Comparison of ENCODE assay signal across 12 cellular contexts in the genomic region with DNA sequence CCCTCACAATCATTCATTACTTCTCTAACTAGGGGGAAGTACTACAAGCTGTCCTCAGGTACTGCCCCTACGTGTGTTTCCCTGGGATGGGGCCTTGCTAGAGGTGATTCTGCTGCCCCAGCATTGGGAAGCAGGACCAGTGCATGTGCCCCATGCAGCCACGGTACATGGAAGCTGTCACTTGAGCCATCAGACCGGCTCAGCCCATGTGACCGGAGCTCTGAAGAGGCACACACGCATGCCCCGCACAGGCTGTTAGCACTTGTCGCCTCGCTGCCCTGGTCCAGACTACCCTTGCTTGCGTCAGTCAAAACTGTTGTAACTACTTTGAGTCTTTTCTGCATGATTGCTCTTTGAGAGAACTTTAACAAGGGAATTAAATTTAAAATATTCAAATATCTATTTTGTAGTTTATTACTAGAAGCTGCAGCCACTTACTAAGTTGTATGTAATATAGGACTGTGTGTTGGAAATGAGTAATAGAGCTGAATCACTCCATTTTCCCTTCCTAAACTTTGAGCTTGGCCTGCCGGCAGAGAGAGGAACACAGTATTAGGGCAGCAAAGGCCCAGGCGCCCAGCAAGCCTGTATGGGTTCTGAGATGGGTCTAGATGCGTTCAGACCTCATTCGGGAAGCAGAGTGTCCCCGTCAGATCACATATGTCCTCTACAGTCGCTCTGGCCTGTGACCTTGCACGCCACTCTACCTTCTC. TPM values are rescaled to one million over a fixed set of nuclear protein-coding genes. Genes with fewer than 3 reads are reported as not detected.
DNase-seq lines count a peak whose midpoint lies in the region; ATAC-seq and TF ChIP-seq lines count a peak whose summit lies in the region.
"Had no signal": no experiment of that assay in that cellular context is flagged by ENCODE, and none has a peak within 500 bp of the region (broad histone marks: within the 10 kb centered on the region; RNA-seq: fewer than 3 reads in every experiment).

No MANE protein-coding gene starts in this region.

- whole genome bisulfite sequencing in suprapubic skin, result 95% methylated on average over 16 of the region's 16 CpGs

- peaks cover 21% of the 10 kb centered on the region for H3K36me3 Mint-ChIP-seq in activated CD4-positive, alpha-beta T cell treated with anti-CD3 and anti-CD28 coated beads, Interleukin-2, amount 10 ng/mL, durations not matched to agents 24 days and 14 days (ENCODE audit: low read depth)
- H3K36me3 Mint-ChIP-seq in activated CD4-positive, alpha-beta T cell treated with anti-CD3 and anti-CD28 coated beads, Interleukin-2, amount 10 ng/mL, durations not matched to agents 7 days and 5 days (ENCODE audit: low read depth), result peaks cover 17% of the 10 kb centered on the region
- H3K36me3 Mint-ChIP-seq in T-helper 17 cell (ENCODE audit: low read depth), result peaks cover 10% of the 10 kb centered on the region

- H3K27ac Mint-ChIP-seq in activated CD4-positive, alpha-beta T cell treated with anti-CD3 and anti-CD28 coated beads, Interleukin-2, amount 10 ng/mL, durations not matched to agents 24 days and 14 days, result peak overlapping the region; percentile 60
- no peak overlapping the region for H3K27ac Mint-ChIP-seq in activated CD4-positive, alpha-beta T cell treated with anti-CD3 and anti-CD28 coated beads, Interleukin-2, amount 10 ng/mL, durations not matched to agents 7 days and 5 days
- peak overlapping the region; percentile 98 for H3K27ac Mint-ChIP-seq in T-helper 17 cell

- intact Hi-C loops in activated CD4-positive, alpha-beta T cell treated with anti-CD3 and anti-CD28 coated beads, Interleukin-2, amount 10 ng/mL, durations not matched to agents 24 days and 14 days (cut with micrococcal nuclease), result loop anchor here (10.0 kb wide), 1 partner anchor 47 kb away; no protein-coding TSS in a partner anchor
- intact Hi-C loops in left cardiac atrium (cut with DNase I), result no loop called here

- no peak for TF ChIP-seq POLR2A in suprapubic skin (IDR thresholded peaks at IDR 0.05)

- H3K4me3 Mint-ChIP-seq in activated CD4-positive, alpha-beta T cell treated with anti-CD3 and anti-CD28 coated beads, Interleukin-2, amount 10 ng/mL, durations not matched to agents 24 days and 14 days, result no peak overlapping the region
- H3K4me3 Mint-ChIP-seq in activated CD4-positive, alpha-beta T cell treated with anti-CD3 and anti-CD28 coated beads, Interleukin-2, amount 10 ng/mL, durations not matched to agents 7 days and 5 days, result no peak overlapping the region
- no peak overlapping the region for H3K4me3 Mint-ChIP-seq in T-helper 17 cell

- H3K9me3 ChIP-seq in T-helper 17 cell (ENCODE audit: control insufficient read depth, low read length, poor library complexity, severe bottlenecking) (no peaks in the 10 kb centered on the region), suprapubic skin (no peaks in the 10 kb centered on the region)
- H3K9me3 ChIP-seq: A549, esophagus muscularis mucosa had no signal

- H3K27ac ChIP-seq in suprapubic skin, result no peak overlapping the region
- H3K27ac ChIP-seq: A549, esophagus muscularis mucosa had no signal

- ATAC-seq in T-helper 17 cell (no peak), left cardiac atrium (peak; percentile 58 to 60)
- ATAC-seq: A549 had no signal

- H3K4me1 ChIP-seq in suprapubic skin, result peaks cover 19% of the 10 kb centered on the region

- no peaks in the 10 kb centered on the region for H3K27me3 ChIP-seq in suprapubic skin
- H3K27me3 ChIP-seq: esophagus muscularis mucosa had no signal

- H3K36me3 ChIP-seq in suprapubic skin, result peaks cover 70% of the 10 kb centered on the region

- no peaks in the 10 kb centered on the region for H3K27me3 Mint-ChIP-seq in activated CD4-positive, alpha-beta T cell treated with anti-CD3 and anti-CD28 coated beads, Interleukin-2, amount 10 ng/mL, durations not matched to agents 24 days and 14 days
- no peaks in the 10 kb centered on the region for H3K27me3 Mint-ChIP-seq in activated CD4-positive, alpha-beta T cell treated with anti-CD3 and anti-CD28 coated beads, Interleukin-2, amount 10 ng/mL, durations not matched to agents 7 days and 5 days
- H3K27me3 Mint-ChIP-seq in T-helper 17 cell, result no peaks in the 10 kb centered on the region

- H3K4me3 ChIP-seq in suprapubic skin, result no peak overlapping the region
- H3K4me3 ChIP-seq: A549, esophagus muscularis mucosa, smooth muscle cell had no signal

- TF ChIP-seq EP300 in suprapubic skin (IDR thresholded peaks at IDR 0.05), result no peak

- peaks cover 39% of the 10 kb centered on the region for H3K4me1 Mint-ChIP-seq in activated CD4-positive, alpha-beta T cell treated with anti-CD3 and anti-CD28 coated beads, Interleukin-2, amount 10 ng/mL, durations not matched to agents 24 days and 14 days
- H3K4me1 Mint-ChIP-seq in activated CD4-positive, alpha-beta T cell treated with anti-CD3 and anti-CD28 coated beads, Interleukin-2, amount 10 ng/mL, durations not matched to agents 7 days and 5 days, result peaks cover 28% of the 10 kb centered on the region
- H3K4me1 Mint-ChIP-seq in T-helper 17 cell, result peaks cover 29% of the 10 kb centered on the region

- CTCF ChIA-PET in activated CD4-positive, alpha-beta T cell treated with anti-CD3 and anti-CD28 coated beads, Interleukin-2, amount 10 ng/mL, durations not matched to agents 7 days and 5 days (lab: Charles Lee), result interaction anchor here (1.1 to 1.3 kb wide), 2 partner anchors 9 to 24 kb away, joined by 3 read pairs; no protein-coding TSS in a partner anchor

- DNase-seq in activated CD4-positive, alpha-beta T cell treated with anti-CD3 and anti-CD28 coated beads, Interleukin-2, amount 10 ng/mL, durations not matched to agents 24 days and 14 days, result no peak
- no peak for DNase-seq in activated CD4-positive, alpha-beta T cell treated with anti-CD3 and anti-CD28 coated beads, Interleukin-2, amount 10 ng/mL, durations not matched to agents 7 days and 5 days
- DNase-seq in T-helper 17 cell (no peak), left cardiac atrium (peak; percentile 53), stromal cell of bone marrow (ENCODE audit: low read depth) (peak; percentile 23), suprapubic skin (ENCODE audit: low spot score in 2 of 2) (no peak), NK-92 (lab: John Stamatoyannopoulos, UW; ENCODE audit: unreplicated experiment) (no peak), foreskin melanocyte (no peak)
- DNase-seq: dermis blood vessel endothelial cell had no signal

- TF ChIP-seq CTCF in suprapubic skin (IDR thresholded peaks at IDR 0.05), result no peak

- H3K9me3 Mint-ChIP-seq in activated CD4-positive, alpha-beta T cell treated with anti-CD3 and anti-CD28 coated beads, Interleukin-2, amount 10 ng/mL, durations not matched to agents 24 days and 14 days, result no peaks in the 10 kb centered on the region
- H3K9me3 Mint-ChIP-seq in activated CD4-positive, alpha-beta T cell treated with anti-CD3 and anti-CD28 coated beads, Interleukin-2, amount 10 ng/mL, durations not matched to agents 7 days and 5 days, result no peaks in the 10 kb centered on the region

- POLR2A ChIA-PET in activated CD4-positive, alpha-beta T cell treated with anti-CD3 and anti-CD28 coated beads, Interleukin-2, amount 10 ng/mL, durations not matched to agents 7 days and 5 days (lab: Charles Lee), result no interaction called here

RNA-seq across cellular contexts. Expression of a gene that starts 42.2 kb away (rescaled TPM):
- total RNA-seq in activated CD4-positive, alpha-beta T cell treated with anti-CD3 and anti-CD28 coated beads, Interleukin-2, amount 10 ng/mL, durations not matched to agents 24 days and 14 days, result 3.2 and 3.9 TPM in 2 replicates
- total RNA-seq in activated CD4-positive, alpha-beta T cell treated with anti-CD3 and anti-CD28 coated beads, Interleukin-2, amount 10 ng/mL, durations not matched to agents 7 days and 5 days, result 1 to 10 TPM; 9.5 to 9.7 TPM
- total RNA-seq in T-helper 17 cell, result 10 to 100 TPM; 18.1 to 23.1 TPM
- 10 to 100 TPM in 1 of 2 donors, 1 to 10 TPM in 1; 9.1 to 13.3 TPM for total RNA-seq in left cardiac atrium
- total RNA-seq in suprapubic skin, result 10 to 100 TPM in 2 of 4 donors, 1 to 10 TPM in 2; 3.5 to 25.8 (median 10.8) TPM

Comparison
In these comparisons a context has a peak if more than half of its experiments do, and no peak if none do; other contexts are left out.
1. DNase-seq: peak in left cardiac atrium (single experiment) and stromal cell of bone marrow (single experiment); none in activated CD4-positive, alpha-beta T cell treated with anti-CD3 and anti-CD28 coated beads, Interleukin-2, amount 10 ng/mL, durations not matched to agents 24 days and 14 days (single experiment), activated CD4-positive, alpha-beta T cell treated with anti-CD3 and anti-CD28 coated beads, Interleukin-2, amount 10 ng/mL, durations not matched to agents 7 days and 5 days (single experiment), T-helper 17 cell (0 of 3), suprapubic skin (0 of 2), NK-92 (single experiment) and foreskin melanocyte (single experiment).